In genomic region chr3:141740349-141740748, GRCh38 we compare ENCODE assay signal across 14 cellular contexts. TPM values are rescaled to one million over a fixed set of nuclear protein-coding genes. Genes with fewer than 3 reads are reported as not detected.
DNase-seq lines count a peak whose midpoint lies in the region; ATAC-seq, FAIRE-seq and TF ChIP-seq lines count a peak whose summit lies in the region.
"Had no signal": no experiment of that assay in that cellular context is flagged by ENCODE, and none has a peak within 500 bp of the region (broad histone marks: within the 10 kb centered on the region; RNA-seq: fewer than 3 reads in every experiment).

No MANE protein-coding gene starts in this region.

- TF ChIP-seq POLR2A in endothelial cell of umbilical vein (IDR thresholded peaks at IDR 0.05; ENCODE audit: low read depth, low read length), result no peak

- peak overlapping the region; percentile 81 for H3K4me2 ChIP-seq in OCI-LY1 (ENCODE audit: low read length)
- H3K4me2 ChIP-seq in endothelial cell of umbilical vein (ENCODE audit: insufficient read depth, low read length), result peak overlapping the region; percentile 81

- H3K4me3 ChIP-seq in OCI-LY1 (ENCODE audit: low read depth, low read length, poor library complexity, severe bottlenecking), result peak overlapping the region; percentile 92
- H3K4me3 ChIP-seq in endothelial cell of umbilical vein (replicated peaks in 1 of 3; ENCODE audit: insufficient read depth in 1 of 3, low read depth in 1 of 3, low read length in 3 of 3), result peak overlapping the region in 1 of 3 experiments; percentile 85

- H3K79me2 ChIP-seq in OCI-LY1 (ENCODE audit: insufficient read depth, low read length) (peaks cover 59% of the 10 kb centered on the region), endothelial cell of umbilical vein (ENCODE audit: control insufficient read depth, insufficient read depth, low read length) (peaks cover 55% of the 10 kb centered on the region)

- H3K9me3 ChIP-seq in OCI-LY1 (ENCODE audit: low read length) (no peaks in the 10 kb centered on the region), endothelial cell of umbilical vein (replicated peaks; ENCODE audit: control insufficient read depth, insufficient read depth, low read length) (no peaks in the 10 kb centered on the region)
- H3K9me3 ChIP-seq: SJSA1 had no signal

- TF ChIP-seq CTCF in OCI-LY1 (IDR thresholded peaks at IDR 0.05; ENCODE audit: low read length), result no peak
- TF ChIP-seq CTCF in endothelial cell of umbilical vein (IDR thresholded peaks at IDR 0.05; ENCODE audit: extremely low read depth in 1 of 2, insufficient read depth in 1 of 2, low read depth in 1 of 2, low read length in 2 of 2), result no peak

- peak; percentile 62 for FAIRE-seq in endothelial cell of umbilical vein (lab: Jason Lieb, UNC)
- FAIRE-seq: A204.1 had no signal

- H2AFZ ChIP-seq in OCI-LY1 (ENCODE audit: low read length) (no peak overlapping the region), endothelial cell of umbilical vein (ENCODE audit: low read depth, low read length) (no peak overlapping the region)

- H3K36me3 ChIP-seq in OCI-LY1 (ENCODE audit: insufficient read depth, low read length) (peaks cover 33% of the 10 kb centered on the region), endothelial cell of umbilical vein (ENCODE audit: control insufficient read depth in 2 of 2, extremely low read depth in 1 of 2, insufficient read depth in 2 of 2, low read length in 2 of 2) (peaks cover 3 to 16% of the 10 kb centered on the region in 2 experiments)

- no peaks in the 10 kb centered on the region for H4K20me1 ChIP-seq in OCI-LY1 (ENCODE audit: insufficient read depth, low read length)
- peaks cover 10% of the 10 kb centered on the region for H4K20me1 ChIP-seq in endothelial cell of umbilical vein (replicated peaks; ENCODE audit: control insufficient read depth, extremely low read depth, insufficient read depth, low read length)

- POLR2A ChIA-PET in endothelial cell of umbilical vein (lab: Charles Lee), result interaction anchor here (0.7 to 1.2 kb wide), 2 partner anchors 25 to 57 kb away, joined by 3 read pairs; no protein-coding TSS in a partner anchor

- no peak for ATAC-seq in HG02870 (IDR thresholded peaks at IDR 0.05; ENCODE audit: unreplicated experiment)
- ATAC-seq: left cardiac atrium had no signal

- dilution Hi-C loops in endothelial cell of umbilical vein (cut with MboI; ENCODE audit: extremely low pct_ligation_motif_present, low sequenced_read_pairs), result no loop called here

- H3K9ac ChIP-seq in OCI-LY1 (ENCODE audit: low read length) (peak overlapping the region; percentile 6; the same call in 1 of the 2 replicates), endothelial cell of umbilical vein (replicated peaks; ENCODE audit: extremely low read depth, insufficient read depth, low read length) (no peak overlapping the region)

- CTCF ChIA-PET in endothelial cell of umbilical vein (lab: Charles Lee), result interaction anchor here (0.6 to 5.0 kb wide), 6 partner anchors 11 to 173 kb away, joined by 3 to 48 read pairs (median 3); partner anchors contain the start of gene ATP1B3

- peak; percentile 69 for DNase-seq in NCI-H2107 treated with DMSO at 0.1 percent for 48 hours (lab: John Stamatoyannopoulos, UW; ENCODE audit: unreplicated experiment)
- no peak for DNase-seq in NCI-H2107 (lab: John Stamatoyannopoulos, UW)
- DNase-seq in endothelial cell of umbilical vein (ENCODE audit: low read depth, low spot score), result peak; percentile 58
- DNase-seq in renal cortical epithelial cell (ENCODE audit: low read depth), result peak; percentile 9
- no peak for DNase-seq in iPS-NIHi7 (ENCODE audit: extremely low spot score)
- no peak for DNase-seq in retina
- DNase-seq: activated CD8-positive, alpha-beta memory T cell treated with anti-CD3 and anti-CD28 coated beads, Interleukin-2, amount 50 U/mL, for 48 hours; left cardiac atrium; NCI-H1436 treated with DMSO at 0.1 percent for 48 hours had no signal

- no peaks in the 10 kb centered on the region for H3K9me1 ChIP-seq in endothelial cell of umbilical vein (replicated peaks; ENCODE audit: control insufficient read depth, extremely low read depth, insufficient read depth, low read length)

- intact Hi-C loops in endothelial cell of umbilical vein (cut with micrococcal nuclease), result no loop called here

- H3K4me1 ChIP-seq in OCI-LY1 (ENCODE audit: insufficient read depth, low read length, severe bottlenecking) (peaks cover 38% of the 10 kb centered on the region), endothelial cell of umbilical vein (ENCODE audit: control insufficient read depth, extremely low read depth, insufficient read depth, low read length) (peaks cover 19% of the 10 kb centered on the region)

- no peaks in the 10 kb centered on the region for H3K9me2 ChIP-seq in OCI-LY1 (ENCODE audit: low read depth, low read length)

- no peaks in the 10 kb centered on the region for H3K27me3 ChIP-seq in OCI-LY1 (ENCODE audit: insufficient read depth, low read length)
- no peaks in the 10 kb centered on the region for H3K27me3 ChIP-seq in endothelial cell of umbilical vein (ENCODE audit: control insufficient read depth in 2 of 2, insufficient read depth in 2 of 2, low read length in 2 of 2)
- H3K27me3 ChIP-seq: SJSA1 had no signal

- H3F3A ChIP-seq in OCI-LY1 (ENCODE audit: insufficient read depth, low read length), result no peaks in the 10 kb centered on the region

- H3K27ac ChIP-seq in OCI-LY1 (ENCODE audit: low read depth, low read length, poor library complexity, severe bottlenecking), result no peak overlapping the region
- no peak overlapping the region for H3K27ac ChIP-seq in endothelial cell of umbilical vein (ENCODE audit: insufficient read depth, low read depth, low read length)

- no TSS peak for BruUV-seq in endothelial cell of umbilical vein (replicated peaks; lab: Mats Ljungman, UMichigan)

TF ChIP-seq in endothelial cell of umbilical vein, 7 proteins besides CTCF, POLR2A, EP300 and RAD21:
- no peak for TF ChIP-seq GATA2 (IDR thresholded peaks at IDR 0.05; ENCODE audit: insufficient read depth, insufficient read length, low read depth, low read length)
- TF ChIP-seq POLR2AphosphoS5 (IDR thresholded peaks at IDR 0.05; ENCODE audit: insufficient read depth, low read depth, low read length), result no peak
- TF ChIP-seq JUN (IDR thresholded peaks at IDR 0.05; ENCODE audit: borderline replicate concordance, insufficient read depth, insufficient read length, low read depth), result no peak
- no peak for TF ChIP-seq EZH2 (IDR thresholded peaks at IDR 0.05; ENCODE audit: borderline replicate concordance, low read depth, low read length, severe bottlenecking)
- no peak for TF ChIP-seq MYC (IDR thresholded peaks at IDR 0.05; ENCODE audit: low read depth, low read length)
- TF ChIP-seq MAX (IDR thresholded peaks at IDR 0.05; ENCODE audit: insufficient read depth, insufficient read length), result no peak
- no peak for TF ChIP-seq FOS (IDR thresholded peaks at IDR 0.05; ENCODE audit: borderline replicate concordance, insufficient read depth, low read length)

RNA-seq across cellular contexts. Expression of gene RNF7, which starts 2.3 kb away (rescaled TPM):
- total RNA-seq in endothelial cell of umbilical vein (121 and 136 TPM in 2 replicates), renal cortical epithelial cell (46.9 and 66.0 TPM in 2 replicates)
- polyA plus RNA-seq in endothelial cell of umbilical vein, result 89.5 and 120 TPM in 2 replicates
- 143 and 148 TPM in 2 replicates for polyA plus RNA-seq in endothelial cell of umbilical vein (2011; cell fraction: cytosol; rRNA removed)
- 34.5 and 41.4 TPM in 2 replicates for polyA plus RNA-seq in endothelial cell of umbilical vein (2011; cell fraction: nucleus; rRNA removed)
- 90.3 and 101 TPM in 2 replicates for polyA plus RNA-seq in endothelial cell of umbilical vein (2012)
- 23.6 and 29.2 TPM in 2 replicates for polyA minus RNA-seq in endothelial cell of umbilical vein
- polyA minus RNA-seq in endothelial cell of umbilical vein (2011; cell fraction: cytosol; rRNA and poly(A)+ RNA removed), result 18.6 TPM
- 13.6 and 13.8 TPM in 2 replicates for polyA minus RNA-seq in endothelial cell of umbilical vein (2011; cell fraction: nucleus; rRNA and poly(A)+ RNA removed)

RNA-seq across cellular contexts. Expression of gene GRK7, which starts 22.9 kb away (rescaled TPM):
- total RNA-seq in endothelial cell of umbilical vein, result not detected in 2 replicates
- polyA plus RNA-seq in endothelial cell of umbilical vein, result not detected in 2 replicates
- polyA plus RNA-seq in endothelial cell of umbilical vein (2011; cell fraction: cytosol; rRNA removed), result not detected in 2 replicates
- polyA plus RNA-seq in endothelial cell of umbilical vein (2011; cell fraction: nucleus; rRNA removed), result not detected in 2 replicates
- polyA plus RNA-seq in endothelial cell of umbilical vein (2012), result not detected in 2 replicates
- not detected in 2 replicates for polyA minus RNA-seq in endothelial cell of umbilical vein
- polyA minus RNA-seq in endothelial cell of umbilical vein (2011; cell fraction: cytosol; rRNA and poly(A)+ RNA removed), result not detected
- not detected in 2 replicates for polyA minus RNA-seq in endothelial cell of umbilical vein (2011; cell fraction: nucleus; rRNA and poly(A)+ RNA removed)
- total RNA-seq in renal cortical epithelial cell, result 0.05 TPM in 1 of 2 replicates, not detected in the other
- total RNA-seq: left cardiac atrium, SJSA1, ureter had no signal

Comparison
In these comparisons a context has a peak if more than half of its experiments do, and no peak if none do; other contexts are left out.
1. DNase-seq: peak in NCI-H2107 treated with DMSO at 0.1 percent for 48 hours (single experiment), endothelial cell of umbilical vein (single experiment) and renal cortical epithelial cell (single experiment); none in NCI-H2107 (single experiment), iPS-NIHi7 (single experiment) and retina (single experiment).